In the genomic region with DNA sequence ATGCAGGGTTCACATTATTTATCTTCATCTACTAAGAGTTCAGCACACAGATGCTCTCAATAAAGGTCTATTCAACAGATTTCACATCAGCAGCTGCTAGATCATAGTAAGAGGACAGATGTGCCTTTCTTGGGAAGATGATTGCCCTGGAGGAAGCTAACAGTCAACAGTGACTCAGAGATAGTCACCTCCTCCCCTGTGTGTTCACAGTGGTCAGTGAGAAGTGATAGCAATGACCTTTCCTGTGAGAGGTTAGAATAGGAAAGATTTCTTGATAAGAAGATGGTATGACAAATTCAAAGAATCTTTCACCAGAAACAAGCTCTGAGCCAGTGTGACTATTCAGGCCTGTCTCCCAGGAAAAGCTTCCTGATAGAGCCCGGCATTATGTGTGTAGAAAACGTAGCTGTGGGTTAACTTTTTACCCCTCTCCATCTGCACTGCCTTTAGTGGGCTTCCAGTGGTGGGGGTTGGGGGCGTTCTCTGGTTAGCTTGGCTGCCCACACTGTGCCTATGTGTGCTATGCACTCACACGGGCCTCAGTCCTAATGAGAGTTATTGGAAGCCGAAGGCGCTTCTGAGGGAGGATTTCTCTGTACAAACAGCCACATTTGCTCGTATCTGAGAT, we compare ENCODE assay signal across 14 cellular contexts.
DNase-seq lines count a peak whose midpoint lies in the region; ATAC-seq, FAIRE-seq and TF ChIP-seq lines count a peak whose summit lies in the region.
"Had no signal": no experiment of that assay in that cellular context is flagged by ENCODE, and none has a peak within 500 bp of the region (broad histone marks: within the 10 kb centered on the region; RNA-seq: fewer than 3 reads in every experiment).

No MANE protein-coding gene starts in this region.

- peak; percentile 35 for DNase-seq in DMS53 treated with DMSO at 0.1 percent for 48 hours (lab: John Stamatoyannopoulos, UW; ENCODE audit: unreplicated experiment)
- peak; percentile 61 for DNase-seq in LoVo (ENCODE audit: low spot score)
- peak; percentile 81 for DNase-seq in brain microvascular endothelial cell
- DNase-seq in mesothelial cell of epicardium (ENCODE audit: low spot score in 2 of 2, unreplicated experiment in 2 of 2), result no peak
- no peak for DNase-seq in posterior vena cava (ENCODE audit: low spot score)
- DNase-seq in GM19239 (ENCODE audit: insufficient read length, low spot score), result no peak
- DNase-seq in thyroid gland, result no peak
- DNase-seq: activated CD4-positive, CD25-positive, alpha-beta regulatory T cell; activated effector memory CD4-positive, alpha-beta T cell treated with anti-CD3 and anti-CD28 coated beads, Interleukin-2, amount 50 U/mL, for 16 hours; DMS79 treated with DMSO at 0.1 percent for 48 hours; NCI-H1105; stimulated activated CD4-positive, alpha-beta T cell treated with anti-CD3 and anti-CD28 coated beads, Interleukin-4, amount 100 ng/mL, for 4 hours; tibial artery had no signal

- no peaks in the 10 kb centered on the region for H3K4me1 ChIP-seq in thyroid gland

- no peak for TF ChIP-seq CTCF in brain microvascular endothelial cell (IDR thresholded peaks at IDR 0.05; ENCODE audit: low read depth, low read length, missing control alignments)
- TF ChIP-seq CTCF in mesothelial cell of epicardium (IDR thresholded peaks at IDR 0.05; ENCODE audit: unreplicated experiment), result no peak
- no peak for TF ChIP-seq CTCF in thyroid gland (IDR thresholded peaks at IDR 0.05)

- no peak for ATAC-seq in HG02623 (IDR thresholded peaks at IDR 0.05; ENCODE audit: unreplicated experiment)

- no peaks in the 10 kb centered on the region for H3K36me3 Mint-ChIP-seq in mesothelial cell of epicardium

- H3K4me1 Mint-ChIP-seq in mesothelial cell of epicardium, result peaks cover 46% of the 10 kb centered on the region

- H3K27ac Mint-ChIP-seq in mesothelial cell of epicardium, result peak overlapping the region; percentile 78

- H3K27ac ChIP-seq in brain microvascular endothelial cell, result peak overlapping the region; percentile 44
- no peak overlapping the region for H3K27ac ChIP-seq in thyroid gland
- H3K27ac ChIP-seq: tibial artery had no signal

- in situ Hi-C loops in brain microvascular endothelial cell (cut with HindIII; ENCODE audit: low pct_ligation_motif_present, low sequenced_read_pairs), result no loop called here

- intact Hi-C loops in posterior vena cava (cut with DNase I) (no loop called here), thyroid gland (cut with DNase I) (no loop called here)

- H3K9me3 ChIP-seq in thyroid gland, result no peaks in the 10 kb centered on the region
- H3K9me3 ChIP-seq: tibial artery had no signal

- no peaks in the 10 kb centered on the region for H3K36me3 ChIP-seq in brain microvascular endothelial cell (replicated peaks)
- no peaks in the 10 kb centered on the region for H3K36me3 ChIP-seq in thyroid gland
- H3K36me3 ChIP-seq: tibial artery had no signal

- no peaks in the 10 kb centered on the region for H3K27me3 Mint-ChIP-seq in mesothelial cell of epicardium (ENCODE audit: low read depth)

- H3K27me3 ChIP-seq in brain microvascular endothelial cell (replicated peaks) (no peaks in the 10 kb centered on the region), thyroid gland (no peaks in the 10 kb centered on the region)
- H3K27me3 ChIP-seq: tibial artery had no signal

- no peak overlapping the region for H3K4me3 Mint-ChIP-seq in mesothelial cell of epicardium

- WGBS in thyroid gland, 2 donors, result 76 to 90% methylated on average over 7 of the region's 7 CpGs

- no peaks in the 10 kb centered on the region for H3K9me3 Mint-ChIP-seq in mesothelial cell of epicardium

- no peak for FAIRE-seq in GM19239 (lab: Jason Lieb, UNC)

- no peak for TF ChIP-seq POLR2A in thyroid gland (IDR thresholded peaks at IDR 0.05)

- H3K4me3 ChIP-seq in brain microvascular endothelial cell (ENCODE audit: low read depth, low read length) (no peak overlapping the region), thyroid gland (replicated peaks in 1 of 3) (no peak overlapping the region)
- H3K4me3 ChIP-seq: tibial artery had no signal

Comparison
In these comparisons a context has a peak if more than half of its experiments do, and no peak if none do; other contexts are left out.
1. DNase-seq: peak in DMS53 treated with DMSO at 0.1 percent for 48 hours (single experiment), LoVo (single experiment) and brain microvascular endothelial cell (single experiment); none in mesothelial cell of epicardium (0 of 2), posterior vena cava (single experiment), GM19239 (single experiment) and thyroid gland (0 of 2).